Comparison of ENCODE assay signal across 25 cellular contexts in the genomic region with DNA sequence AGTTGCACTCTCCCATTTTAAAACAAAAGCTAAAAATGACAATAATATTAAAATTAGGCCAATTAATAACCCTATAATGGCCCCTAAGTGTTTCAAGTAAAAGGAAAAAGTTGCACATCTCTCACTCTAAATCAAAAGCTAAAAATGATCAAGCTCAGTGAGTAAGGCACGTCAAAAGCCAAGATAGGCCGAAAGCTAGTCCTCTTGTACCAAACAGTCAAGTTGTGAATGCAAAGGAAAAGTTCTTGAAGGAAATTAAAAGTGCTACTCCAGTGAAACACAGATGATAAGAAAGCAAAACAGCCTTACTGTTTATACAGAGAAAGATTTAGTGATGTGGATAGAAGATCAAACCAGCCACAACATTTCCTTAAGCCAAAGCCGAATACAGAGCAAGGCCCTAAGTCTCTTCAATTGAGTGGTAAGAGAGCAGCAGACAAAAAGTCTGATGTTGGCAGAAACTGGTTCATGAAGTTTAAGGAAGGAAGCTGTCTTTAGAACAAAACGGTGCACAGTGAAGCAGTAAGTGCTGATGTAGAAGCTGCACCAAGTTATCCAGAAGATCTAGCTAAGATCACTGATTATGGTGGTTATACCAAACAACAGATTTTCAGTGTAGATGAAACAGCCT.
DNase-seq lines count a peak whose midpoint lies in the region; ATAC-seq and TF ChIP-seq lines count a peak whose summit lies in the region.
"Had no signal": no experiment of that assay in that cellular context is flagged by ENCODE, and none has a peak within 500 bp of the region (broad histone marks: within the 10 kb centered on the region; RNA-seq: fewer than 3 reads in every experiment).

No MANE protein-coding gene starts in this region.

- BruUV-seq in OCI-LY7 (replicated peaks; lab: Mats Ljungman, UMichigan) = no TSS peak

- no peak overlapping the region for H2AFZ ChIP-seq in OCI-LY7 (ENCODE audit: low read length)
- H2AFZ ChIP-seq: GM23248 had no signal

- peak; percentile 34 to 49 for ATAC-seq in activated T-cell treated with anti-CD3 and anti-CD28 coated beads, Interleukin-2, amount 50 U/mL, for 72 hours (replicated peaks in 1 of 2)
- ATAC-seq in stimulated activated naive CD8-positive, alpha-beta T cell treated with anti-CD3 and anti-CD28 coated beads, Interleukin-15, amount 100 ng/mL, for 72 hours = no peak
- no peak for ATAC-seq in WTC11

- H3K4me3 ChIP-seq in OCI-LY7 (ENCODE audit: low read depth, low read length, poor library complexity, severe bottlenecking) = no peak overlapping the region
- H3K4me3 ChIP-seq: GM23248, Peyer's patch, SJSA1, tibial nerve had no signal

- POLR2A ChIA-PET in OCI-LY7 (lab: Charles Lee) (interaction anchor here (0.6 to 1.4 kb wide), 6 partner anchors 9 to 314 kb away, joined by 3 to 5 read pairs (median 3); no protein-coding TSS in a partner anchor), WTC11 (lab: Charles Lee) (no interaction called here)

- H3K36me3 ChIP-seq in OCI-LY7 (ENCODE audit: insufficient read depth, low read length) = peaks cover 58% of the 10 kb centered on the region
- H3K36me3 ChIP-seq: Peyer's patch, SJSA1 had no signal

- H3K4me1 Mint-ChIP-seq in activated T-cell treated with anti-CD3 and anti-CD28 coated beads, Interleukin-2, amount 50 U/mL, for 72 hours (ENCODE audit: low read depth) = peaks cover 36% of the 10 kb centered on the region
- H3K4me1 Mint-ChIP-seq in activated naive CD8-positive, alpha-beta T cell (ENCODE audit: low read depth) = peaks cover 64% of the 10 kb centered on the region
- peaks cover 39% of the 10 kb centered on the region for H3K4me1 Mint-ChIP-seq in stimulated activated naive CD8-positive, alpha-beta T cell treated with anti-CD3 and anti-CD28 coated beads, Interleukin-15, amount 100 ng/mL, for 72 hours
- H3K4me1 Mint-ChIP-seq in WTC11 (no peaks in the 10 kb centered on the region), type B pancreatic cell (ENCODE audit: unreplicated experiment) (peaks cover 8% of the 10 kb centered on the region)

- peak overlapping the region; percentile 33 for H3K27ac ChIP-seq in OCI-LY7 (ENCODE audit: low read depth, low read length, poor library complexity, severe bottlenecking)
- H3K27ac ChIP-seq: GM23248, Peyer's patch, SJSA1, tibial nerve had no signal

- H3K4me2 ChIP-seq in OCI-LY7 (ENCODE audit: low read length) = no peak overlapping the region

- no peaks in the 10 kb centered on the region for H3K27me3 Mint-ChIP-seq in activated T-cell treated with anti-CD3 and anti-CD28 coated beads, Interleukin-2, amount 50 U/mL, for 72 hours (ENCODE audit: low read depth)
- H3K27me3 Mint-ChIP-seq in activated naive CD8-positive, alpha-beta T cell = no peaks in the 10 kb centered on the region
- H3K27me3 Mint-ChIP-seq in stimulated activated naive CD8-positive, alpha-beta T cell treated with anti-CD3 and anti-CD28 coated beads, Interleukin-15, amount 100 ng/mL, for 72 hours = no peaks in the 10 kb centered on the region
- H3K27me3 Mint-ChIP-seq in WTC11 (ENCODE audit: low read depth) (no peaks in the 10 kb centered on the region), type B pancreatic cell (no peaks in the 10 kb centered on the region)

- no peaks in the 10 kb centered on the region for H4K20me1 ChIP-seq in OCI-LY7 (ENCODE audit: insufficient read depth, low read length)

- no peak for DNase-seq in activated T-cell treated with anti-CD3 and anti-CD28 coated beads, Interleukin-2, amount 50 U/mL, for 72 hours
- DNase-seq in activated T-cell treated with anti-CD3 and anti-CD28 coated beads, Interleukin-2, amount 50 U/mL, for 1 hour = no peak
- DNase-seq in OCI-LY7 (ENCODE audit: low spot score) (peak; percentile 15), SHP77 treated with DMSO at 0.1 percent for 48 hours (lab: John Stamatoyannopoulos, UW) (no peak), WTC11 (ENCODE audit: low spot score) (no peak), type B pancreatic cell (ENCODE audit: extremely low spot score, unreplicated experiment) (no peak)
- no peak for DNase-seq in stimulated activated naive CD8-positive, alpha-beta T cell treated with anti-CD3 and anti-CD28 coated beads, Interleukin-15, amount 100 ng/mL, for 72 hours
- DNase-seq: activated CD8-positive, alpha-beta memory T cell treated with anti-CD3 and anti-CD28 coated beads for 24 hours; activated effector memory CD4-positive, alpha-beta T cell treated with Interleukin-2 at 50 U/mL for 16 hours; aorta; dermis blood vessel endothelial cell; glutamatergic neuron; GM23248; HFFc6; kidney glomerular epithelial cell; mammary epithelial cell; NCI-H1105; NCI-H2081; NCI-H510A; nucleus accumbens; Peyer's patch; stimulated activated CD4-positive, alpha-beta T cell treated with anti-CD3 and anti-CD28 coated beads, Interleukin-2, amount 100 ng/mL, for 24 hours had no signal

- intact Hi-C loops in OCI-LY7 (cut with micrococcal nuclease; ENCODE audit: unreplicated experiment) = no loop called here

- H3K9me3 ChIP-seq in OCI-LY7 (ENCODE audit: low read length) = peaks cover 10% of the 10 kb centered on the region; the same call in 1 of the 2 replicates
- H3K9me3 ChIP-seq: Peyer's patch, SJSA1, tibial nerve had no signal

- no peaks in the 10 kb centered on the region for H3K9me2 ChIP-seq in OCI-LY7 (ENCODE audit: insufficient read depth, low read length)

- TF ChIP-seq CTCF in OCI-LY7 (conservative IDR thresholded peaks at IDR 0.05; ENCODE audit: low read length) (no peak), WTC11 (IDR thresholded peaks at IDR 0.05) (no peak), type B pancreatic cell (conservative IDR thresholded peaks at IDR 0.05) (no peak)

- H3K36me3 Mint-ChIP-seq in activated T-cell treated with anti-CD3 and anti-CD28 coated beads, Interleukin-2, amount 50 U/mL, for 72 hours (ENCODE audit: insufficient read depth in 2 of 2) = peaks cover 0 to 3% of the 10 kb centered on the region in 2 donors
- peaks cover 18% of the 10 kb centered on the region for H3K36me3 Mint-ChIP-seq in activated naive CD8-positive, alpha-beta T cell
- H3K36me3 Mint-ChIP-seq in WTC11 = peaks cover 11% of the 10 kb centered on the region; the same call in 1 of the 2 replicates
- peaks cover 31% of the 10 kb centered on the region for H3K36me3 Mint-ChIP-seq in type B pancreatic cell

- H3K9me3 Mint-ChIP-seq in activated T-cell treated with anti-CD3 and anti-CD28 coated beads, Interleukin-2, amount 50 U/mL, for 72 hours = peaks cover 0 to 1% of the 10 kb centered on the region in 2 donors
- no peaks in the 10 kb centered on the region for H3K9me3 Mint-ChIP-seq in activated naive CD8-positive, alpha-beta T cell (ENCODE audit: low read depth)
- peaks cover 0 to 4% of the 10 kb centered on the region in 2 donors for H3K9me3 Mint-ChIP-seq in stimulated activated naive CD8-positive, alpha-beta T cell treated with anti-CD3 and anti-CD28 coated beads, Interleukin-15, amount 100 ng/mL, for 72 hours
- H3K9me3 Mint-ChIP-seq in WTC11 (peaks cover 14% of the 10 kb centered on the region), type B pancreatic cell (peaks cover 10% of the 10 kb centered on the region)
- H3K9me3 Mint-ChIP-seq: HFFc6 had no signal

- CTCF ChIA-PET in OCI-LY7 (lab: Charles Lee; ENCODE audit: unreplicated experiment) = no interaction called here
- CTCF ChIA-PET in WTC11 (lab: Charles Lee) = no interaction called here

- H3K4me3 Mint-ChIP-seq in activated T-cell treated with anti-CD3 and anti-CD28 coated beads, Interleukin-2, amount 50 U/mL, for 72 hours = peak overlapping the region; percentile 39 to 59
- peak overlapping the region; percentile 32 for H3K4me3 Mint-ChIP-seq in activated naive CD8-positive, alpha-beta T cell
- peak overlapping the region; percentile 14 to 16 for H3K4me3 Mint-ChIP-seq in stimulated activated naive CD8-positive, alpha-beta T cell treated with anti-CD3 and anti-CD28 coated beads, Interleukin-15, amount 100 ng/mL, for 72 hours
- no peak overlapping the region for H3K4me3 Mint-ChIP-seq in WTC11
- no peak overlapping the region for H3K4me3 Mint-ChIP-seq in type B pancreatic cell
- H3K4me3 Mint-ChIP-seq: HFFc6 had no signal

- peak overlapping the region; percentile 85 for H3K27ac Mint-ChIP-seq in activated T-cell treated with anti-CD3 and anti-CD28 coated beads, Interleukin-2, amount 50 U/mL, for 72 hours
- H3K27ac Mint-ChIP-seq in activated naive CD8-positive, alpha-beta T cell = peak overlapping the region; percentile 94
- peak overlapping the region in 1 of 2 donors; percentile 35 for H3K27ac Mint-ChIP-seq in stimulated activated naive CD8-positive, alpha-beta T cell treated with anti-CD3 and anti-CD28 coated beads, Interleukin-15, amount 100 ng/mL, for 72 hours
- H3K27ac Mint-ChIP-seq in WTC11 (no peak overlapping the region), type B pancreatic cell (no peak overlapping the region)
- H3K27ac Mint-ChIP-seq: HFFc6 had no signal

- H3K79me2 ChIP-seq in OCI-LY7 (ENCODE audit: insufficient read depth, low read depth, low read length) = peaks cover 19% of the 10 kb centered on the region

- peaks cover 24% of the 10 kb centered on the region for H3K4me1 ChIP-seq in OCI-LY7 (ENCODE audit: insufficient read depth, low read length, poor library complexity, severe bottlenecking)
- H3K4me1 ChIP-seq: Peyer's patch, SJSA1 had no signal

TF ChIP-seq in WTC11, 78 proteins besides CTCF, POLR2A, EP300 and RAD21 (continues in another document):
- TF ChIP-seq PRDM15 (CRISPR knock-in tag; IDR thresholded peaks at IDR 0.05) = no peak

Comparison
In these comparisons a context has a peak if more than half of its experiments do, and no peak if none do; other contexts are left out.
1. ATAC-seq: peak in activated T-cell treated with anti-CD3 and anti-CD28 coated beads, Interleukin-2, amount 50 U/mL, for 72 hours (2 of 2); none in stimulated activated naive CD8-positive, alpha-beta T cell treated with anti-CD3 and anti-CD28 coated beads, Interleukin-15, amount 100 ng/mL, for 72 hours (single experiment) and WTC11 (single experiment).
2. H3K27ac Mint-ChIP-seq: peak in activated T-cell treated with anti-CD3 and anti-CD28 coated beads, Interleukin-2, amount 50 U/mL, for 72 hours (single experiment) and activated naive CD8-positive, alpha-beta T cell (single experiment); none in WTC11 (single experiment) and type B pancreatic cell (single experiment).
3. H3K4me3 Mint-ChIP-seq: peak in activated T-cell treated with anti-CD3 and anti-CD28 coated beads, Interleukin-2, amount 50 U/mL, for 72 hours (2 of 2), activated naive CD8-positive, alpha-beta T cell (single experiment) and stimulated activated naive CD8-positive, alpha-beta T cell treated with anti-CD3 and anti-CD28 coated beads, Interleukin-15, amount 100 ng/mL, for 72 hours (2 of 2); none in WTC11 (single experiment) and type B pancreatic cell (single experiment).